34 cellular contexts compared by ENCODE assay signal in the genomic region with DNA sequence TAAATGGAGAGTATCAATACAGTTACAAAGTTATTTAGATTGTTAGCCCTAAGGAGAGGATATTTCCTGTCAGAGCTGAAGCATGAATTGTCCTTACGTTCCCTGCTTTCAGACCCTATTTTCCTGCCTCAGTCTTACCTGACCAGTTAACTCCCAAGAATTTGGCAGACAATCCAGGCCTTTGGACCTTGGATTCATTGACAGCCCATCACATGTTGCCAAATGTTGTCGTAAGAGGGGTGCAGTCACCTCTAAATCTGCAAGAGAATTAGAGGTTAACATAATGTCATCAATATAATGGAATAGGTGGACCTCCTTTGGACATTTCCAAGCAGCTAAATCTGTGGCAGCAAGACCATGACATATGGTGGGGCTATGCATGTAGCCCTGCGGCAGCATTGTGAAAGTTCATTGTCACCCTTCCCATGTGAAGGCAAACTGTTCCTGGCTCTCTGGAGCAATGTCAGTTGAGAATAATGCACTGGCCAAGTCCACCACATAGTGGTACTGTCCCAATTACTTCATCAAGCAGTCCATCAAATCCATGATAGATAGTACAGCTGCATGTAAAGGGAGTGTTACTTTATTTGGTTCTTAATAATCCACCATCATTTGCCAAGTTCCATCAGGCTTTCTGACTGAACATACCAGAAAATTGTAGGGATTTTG.
"Had no signal": no experiment of that assay in that cellular context is flagged by ENCODE, and none has a peak within 500 bp of the region (broad histone marks: within the 10 kb centered on the region; RNA-seq: fewer than 3 reads in every experiment).

No MANE protein-coding gene starts in this region.

- H3K4me1 ChIP-seq: adrenal gland, ascending aorta, body of pancreas, breast epithelium had no signal

- DNase-seq: activated effector memory CD4-positive, alpha-beta T cell treated with anti-CD3 and anti-CD28 coated beads, Interleukin-2, amount 50 U/mL, for 16 hours; activated effector memory CD4-positive, alpha-beta T cell treated with Interleukin-2 at 50 U/mL for 16 hours; activated gamma-delta T cell; activated gamma-delta T cell treated with Interleukin-2 at 50 U/mL for 16 hours; activated naive CD4-positive, alpha-beta T cell; activated naive CD4-positive, alpha-beta T cell treated with anti-CD3 and anti-CD28 coated beads for 36 hours; activated naive CD4-positive, alpha-beta T cell treated with anti-CD3 and anti-CD28 coated beads, Interleukin-2, amount 10 ng/mL, durations not matched to agents 7 days and 5 days; activated naive CD4-positive, alpha-beta T cell treated with anti-CD3 and anti-CD28 coated beads, Interleukin-2, amount 50 U/mL, for 16 hours; activated naive CD4-positive, alpha-beta T cell treated with Interleukin-2 at 50 U/mL for 16 hours; activated naive CD8-positive, alpha-beta T cell treated with anti-CD3 and anti-CD28 coated beads for 36 hours; activated naive CD8-positive, alpha-beta T cell treated with anti-CD3 and anti-CD28 coated beads, Interleukin-2, amount 10 ng/mL, durations not matched to agents 7 days and 5 days; activated naive CD8-positive, alpha-beta T cell treated with anti-CD3 and anti-CD28 coated beads, Interleukin-2, amount 50 U/mL, for 24 hours; activated T-cell treated with anti-CD3 and anti-CD28 coated beads for 4 hours; activated T-cell treated with anti-CD3 and anti-CD28 coated beads, Interleukin-2, amount 50 U/mL, for 1 hour; activated T-cell treated with anti-CD3 and anti-CD28 coated beads, Interleukin-2, amount 50 U/mL, for 24 hours; activated T-cell treated with anti-CD3 and anti-CD28 coated beads, Interleukin-2, amount 50 U/mL, for 4 hours; activated T-cell treated with anti-CD3 and anti-CD28 coated beads, Interleukin-2, amount 50 U/mL, for 48 hours; activated T-cell treated with anti-CD3 and anti-CD28 coated beads, Interleukin-2, amount 50 U/mL, for 72 hours; adrenal gland; amniotic stem cell; amygdala; anterior cingulate cortex; aorta; body of pancreas; brain microvascular endothelial cell; caudate nucleus; central memory CD4-positive, alpha-beta T cell; cerebellar nuclear complex had no signal

- FAIRE-seq: bronchial epithelial cell had no signal

- H3K36me3 ChIP-seq: adrenal gland, ascending aorta, brain microvascular endothelial cell, breast epithelium, cardiac muscle cell had no signal

- H3K9me3 ChIP-seq: adrenal gland, ascending aorta, body of pancreas, breast epithelium had no signal

- H3K27ac ChIP-seq: adrenal gland, ascending aorta, body of pancreas, brain microvascular endothelial cell, breast epithelium, cardiac muscle cell had no signal

- ATAC-seq: activated naive CD4-positive, alpha-beta T cell treated with anti-CD3 and anti-CD28 coated beads, Interleukin-2, amount 50 U/mL, for 72 hours; activated naive CD8-positive, alpha-beta T cell treated with anti-CD3 and anti-CD28 coated beads, Interleukin-2, amount 50 U/mL, for 24 hours; activated T-cell treated with anti-CD3 and anti-CD28 coated beads, Interleukin-2, amount 50 U/mL, for 4 hours; activated T-cell treated with anti-CD3 and anti-CD28 coated beads, Interleukin-2, amount 50 U/mL, for 72 hours; activated T-helper 17 cell treated with anti-CD3 and anti-CD28 coated beads, Interleukin-2, amount 50 U/mL, for 72 hours; body of pancreas had no signal

- H3K4me3 ChIP-seq: adrenal gland, ascending aorta, body of pancreas, breast epithelium, cardiac muscle cell had no signal

- H3K27me3 ChIP-seq: ascending aorta, body of pancreas, brain microvascular endothelial cell, cardiac muscle cell had no signal
